In genomic region chr20:62366370-62367135, GRCh38 we compare ENCODE assay signal across 8 cellular contexts. TPM values are rescaled to one million over a fixed set of nuclear protein-coding genes. Genes with fewer than 3 reads are reported as not detected.
DNase-seq lines count a peak whose midpoint lies in the region; ATAC-seq and TF ChIP-seq lines count a peak whose summit lies in the region.

No MANE protein-coding gene starts in this region.

- H3K36me3 ChIP-seq in WERI-Rb-1 (peaks cover 17% of the 10 kb centered on the region), right atrium auricular region (no peaks in the 10 kb centered on the region), skeletal muscle satellite cell (ENCODE audit: insufficient read depth, low read length) (no peaks in the 10 kb centered on the region)

- H3K4me3 ChIP-seq in WERI-Rb-1 (ENCODE audit: low read depth, low read length) (peak overlapping the region; percentile 83), right atrium auricular region (peak overlapping the region; percentile 89 to 95), skeletal muscle satellite cell (ENCODE audit: low read length) (peak overlapping the region; percentile 75)

- peaks cover 17% of the 10 kb centered on the region for H3K27me3 Mint-ChIP-seq in activated CD4-positive, alpha-beta T cell treated with anti-CD3 and anti-CD28 coated beads for 36 hours
- peaks cover 27% of the 10 kb centered on the region for H3K27me3 Mint-ChIP-seq in activated CD8-positive, alpha-beta T cell treated with anti-CD3 and anti-CD28 coated beads for 36 hours

- H3K36me3 Mint-ChIP-seq in activated CD4-positive, alpha-beta T cell treated with anti-CD3 and anti-CD28 coated beads for 36 hours (ENCODE audit: low read depth) = no peaks in the 10 kb centered on the region
- no peaks in the 10 kb centered on the region for H3K36me3 Mint-ChIP-seq in activated CD8-positive, alpha-beta T cell treated with anti-CD3 and anti-CD28 coated beads for 36 hours (ENCODE audit: low read depth)

- H3K27me3 ChIP-seq in WERI-Rb-1 (ENCODE audit: insufficient read depth, low read depth, severe bottlenecking) (no peaks in the 10 kb centered on the region), right atrium auricular region (no peaks in the 10 kb centered on the region), skeletal muscle satellite cell (ENCODE audit: control insufficient read depth, insufficient read depth, low read length) (no peaks in the 10 kb centered on the region)

- H3K4me1 ChIP-seq in right atrium auricular region (peaks cover 0 to 93% of the 10 kb centered on the region in 2 donors), skeletal muscle satellite cell (ENCODE audit: control insufficient read depth, insufficient read depth, low read length) (peaks cover 60% of the 10 kb centered on the region)

- H3K9me3 ChIP-seq in WERI-Rb-1 (ENCODE audit: severe bottlenecking) = no peaks in the 10 kb centered on the region
- H3K9me3 ChIP-seq in right atrium auricular region = no peaks in the 10 kb centered on the region
- no peaks in the 10 kb centered on the region for H3K9me3 ChIP-seq in skeletal muscle satellite cell (replicated peaks; ENCODE audit: low read length)

- peak; percentile 3 for ATAC-seq in activated CD4-positive, alpha-beta T cell treated with anti-CD3 and anti-CD28 coated beads for 36 hours
- no peak for ATAC-seq in activated CD8-positive, alpha-beta T cell treated with anti-CD3 and anti-CD28 coated beads for 36 hours

- no peak overlapping the region for H3K4me3 Mint-ChIP-seq in activated CD4-positive, alpha-beta T cell treated with anti-CD3 and anti-CD28 coated beads for 36 hours
- H3K4me3 Mint-ChIP-seq in activated CD8-positive, alpha-beta T cell treated with anti-CD3 and anti-CD28 coated beads for 36 hours = no peak overlapping the region

- POLR2A ChIA-PET in activated CD4-positive, alpha-beta T cell treated with anti-CD3 and anti-CD28 coated beads for 36 hours (lab: Charles Lee) = interaction anchor here (0.6 kb wide), 1 partner anchor 19 kb away, joined by 3 read pairs; no protein-coding TSS in a partner anchor
- POLR2A ChIA-PET in activated CD8-positive, alpha-beta T cell treated with anti-CD3 and anti-CD28 coated beads for 36 hours (lab: Charles Lee) = interaction anchor here (2.1 kb wide), 1 partner anchor 20 kb away, joined by 4 read pairs; the partner anchor contains the start of gene RPS21

- H3K9me3 Mint-ChIP-seq in activated CD4-positive, alpha-beta T cell treated with anti-CD3 and anti-CD28 coated beads for 36 hours (ENCODE audit: low read depth) = no peaks in the 10 kb centered on the region
- H3K9me3 Mint-ChIP-seq in activated CD8-positive, alpha-beta T cell treated with anti-CD3 and anti-CD28 coated beads for 36 hours = no peaks in the 10 kb centered on the region

- peak overlapping the region; percentile 93 for H3K27ac ChIP-seq in WERI-Rb-1
- peak overlapping the region; percentile 95 to 98 for H3K27ac ChIP-seq in right atrium auricular region

- TF ChIP-seq CTCF in WERI-Rb-1 (IDR thresholded peaks at IDR 0.05; ENCODE audit: low read depth, low read length) (no peak), right atrium auricular region (IDR thresholded peaks at IDR 0.05) (no peak)
- TF ChIP-seq CTCF in activated CD8-positive, alpha-beta T cell treated with anti-CD3 and anti-CD28 coated beads for 36 hours (IDR thresholded peaks at IDR 0.05) = no peak

- H3K4me2 ChIP-seq in skeletal muscle satellite cell (ENCODE audit: low read length) = peak overlapping the region; percentile 88

- DNase-seq in activated CD4-positive, alpha-beta T cell treated with anti-CD3 and anti-CD28 coated beads for 36 hours = no peak
- no peak for DNase-seq in activated CD4-positive, alpha-beta T cell treated with anti-CD3 and anti-CD28 coated beads for 4 hours
- peak; percentile 81 for DNase-seq in WERI-Rb-1
- DNase-seq in right atrium auricular region (ENCODE audit: low spot score) = no peak
- DNase-seq in stimulated activated CD4-positive, alpha-beta T cell treated with anti-CD3 and anti-CD28 coated beads, Interleukin-2, amount 100 ng/mL, for 48 hours = no peak
- DNase-seq in activated CD8-positive, alpha-beta memory T cell treated with anti-CD3 and anti-CD28 coated beads, Interleukin-2, amount 50 U/mL, for 4 hours = no peak
- DNase-seq in activated CD8-positive, alpha-beta T cell treated with anti-CD3 and anti-CD28 coated beads for 36 hours = no peak

- peak overlapping the region; percentile 71 for H3K9ac ChIP-seq in skeletal muscle satellite cell (ENCODE audit: low read depth, low read length)

- H3K27ac Mint-ChIP-seq in activated CD4-positive, alpha-beta T cell treated with anti-CD3 and anti-CD28 coated beads for 36 hours = no peak overlapping the region
- no peak overlapping the region for H3K27ac Mint-ChIP-seq in activated CD8-positive, alpha-beta T cell treated with anti-CD3 and anti-CD28 coated beads for 36 hours

- intact Hi-C loops in activated CD4-positive, alpha-beta T cell treated with anti-CD3 and anti-CD28 coated beads for 36 hours (cut with DNase I, micrococcal nuclease) = loop anchor here in 1 of 2 experiments (5.0 kb wide), 1 partner anchor 64 kb away; the partner anchor contains the start of gene ADRM1
- intact Hi-C loops in activated CD8-positive, alpha-beta T cell treated with anti-CD3 and anti-CD28 coated beads for 36 hours (cut with micrococcal nuclease) = no loop called here

- CTCF ChIA-PET in activated CD4-positive, alpha-beta T cell treated with anti-CD3 and anti-CD28 coated beads for 36 hours (lab: Charles Lee) = interaction anchor here (1.3 kb wide), 1 partner anchor 16 kb away, joined by 7 read pairs; no protein-coding TSS in a partner anchor
- CTCF ChIA-PET in activated CD8-positive, alpha-beta T cell treated with anti-CD3 and anti-CD28 coated beads for 36 hours (lab: Charles Lee) = no interaction called here

- H3K4me1 Mint-ChIP-seq in activated CD4-positive, alpha-beta T cell treated with anti-CD3 and anti-CD28 coated beads for 36 hours = peaks cover 3% of the 10 kb centered on the region
- H3K4me1 Mint-ChIP-seq in activated CD8-positive, alpha-beta T cell treated with anti-CD3 and anti-CD28 coated beads for 36 hours (ENCODE audit: low read depth) = peaks cover 5% of the 10 kb centered on the region

RNA-seq across cellular contexts. Expression of gene LAMA5, which starts 0.6 kb away (rescaled TPM):
- total RNA-seq in activated CD4-positive, alpha-beta T cell treated with anti-CD3 and anti-CD28 coated beads for 36 hours = 1 to 10 TPM in 1 of 2 experiments, under 1 TPM in 1; 0.72 to 1.0 TPM
- total RNA-seq in right atrium auricular region = 10 to 100 TPM; 61.1 to 69.4 TPM
- total RNA-seq in skeletal muscle satellite cell (2012; rRNA removed) = 24.3 and 43.7 TPM in 2 replicates
- total RNA-seq in activated CD8-positive, alpha-beta T cell treated with anti-CD3 and anti-CD28 coated beads for 36 hours = under 1 TPM; 0.25 to 0.76 TPM

RNA-seq across cellular contexts. Expression of gene RPS21, which starts 20.4 kb away (rescaled TPM):
- 1,000 to 10,000 TPM; 1,051 to 2,439 TPM for total RNA-seq in activated CD4-positive, alpha-beta T cell treated with anti-CD3 and anti-CD28 coated beads for 36 hours
- total RNA-seq in right atrium auricular region = 1,000 to 10,000 TPM; 1,510 to 1,937 TPM
- total RNA-seq in skeletal muscle satellite cell (2012; rRNA removed) = 598 and 965 TPM in 2 replicates
- 1,000 to 10,000 TPM; 2,670 to 2,760 TPM for total RNA-seq in activated CD8-positive, alpha-beta T cell treated with anti-CD3 and anti-CD28 coated beads for 36 hours

RNA-seq across cellular contexts. Expression of gene CABLES2, which starts 40.5 kb away (rescaled TPM):
- total RNA-seq in activated CD4-positive, alpha-beta T cell treated with anti-CD3 and anti-CD28 coated beads for 36 hours = 1 to 10 TPM; 6.4 to 7.6 TPM
- 10 to 100 TPM; 10.8 to 17.7 TPM for total RNA-seq in right atrium auricular region
- 0.87 and 1.0 TPM in 2 replicates for total RNA-seq in skeletal muscle satellite cell (2012; rRNA removed)
- total RNA-seq in activated CD8-positive, alpha-beta T cell treated with anti-CD3 and anti-CD28 coated beads for 36 hours = 1 to 10 TPM; 3.2 to 4.5 TPM

Comparison
In these comparisons a context has a peak if more than half of its experiments do, and no peak if none do; other contexts are left out.
1. RNA of gene LAMA5, which starts 0.6 kb away (total RNA-seq): 61.1 to 69.4 TPM in right atrium auricular region; 0.72 to 1.0 TPM in activated CD4-positive, alpha-beta T cell treated with anti-CD3 and anti-CD28 coated beads for 36 hours and 0.25 to 0.76 TPM in activated CD8-positive, alpha-beta T cell treated with anti-CD3 and anti-CD28 coated beads for 36 hours; every median in the first group is over 10 times any median in the second.
2. Peak in every context shown above with its lines, with median percentiles within 50 percentile points of each other: H3K4me3 ChIP-seq.